Comparison of ENCODE assay signal across 19 cellular contexts in genomic region chr11:2328656-2329354, GRCh38. TPM values are rescaled to one million over a fixed set of nuclear protein-coding genes. Genes with fewer than 3 reads are reported as not detected.
"Had no signal": no experiment of that assay in that cellular context is flagged by ENCODE, and none has a peak within 500 bp of the region (broad histone marks: within the 10 kb centered on the region; RNA-seq: fewer than 3 reads in every experiment).

No MANE protein-coding gene starts in this region.

- H3K27ac Mint-ChIP-seq: stimulated activated naive CD8-positive, alpha-beta T cell treated with anti-CD3 and anti-CD28 coated beads, Interleukin-15, Interleukin-2, amounts not matched to agents 100 ng/mL and 50 ng/mL, for 24 hours had no signal

- H3K9me3 Mint-ChIP-seq: stimulated activated naive CD8-positive, alpha-beta T cell treated with anti-CD3 and anti-CD28 coated beads, Interleukin-15, Interleukin-2, amounts not matched to agents 100 ng/mL and 50 ng/mL, for 24 hours had no signal

- H3K36me3 ChIP-seq: colonic mucosa, heart left ventricle, ovary, tibial artery had no signal

- H3K36me3 Mint-ChIP-seq: naive thymus-derived CD8-positive, alpha-beta T cell had no signal

- ATAC-seq: heart left ventricle; left colon; mucosa of descending colon; naive thymus-derived CD8-positive, alpha-beta T cell; right cardiac atrium had no signal

- H3K27me3 ChIP-seq: colonic mucosa, heart left ventricle, ovary, tibial artery had no signal

- DNase-seq: cerebellar nuclear complex; colonic mucosa; dermis blood vessel endothelial cell; effector CD4-positive, alpha-beta T cell; heart left ventricle; left colon; mucosa of descending colon; naive thymus-derived CD8-positive, alpha-beta T cell; ovary; right cardiac atrium; small intestine; stimulated activated CD4-positive, alpha-beta T cell treated with anti-CD3 and anti-CD28 coated beads, Interleukin-2, amount 100 ng/mL, for 48 hours; tibial artery had no signal

- H3K4me1 ChIP-seq: colonic mucosa, tibial artery had no signal

- H3K4me3 ChIP-seq: colonic mucosa, heart left ventricle, mucosa of descending colon, ovary, tibial artery had no signal

- H3K4me3 Mint-ChIP-seq: naive thymus-derived CD8-positive, alpha-beta T cell; stimulated activated naive CD8-positive, alpha-beta T cell treated with anti-CD3 and anti-CD28 coated beads, Interleukin-15, Interleukin-2, amounts not matched to agents 100 ng/mL and 50 ng/mL, for 24 hours had no signal

- H3K27ac ChIP-seq: colonic mucosa, heart left ventricle, ovary, tibial artery had no signal

- H3K9me3 ChIP-seq: colonic mucosa, ovary, tibial artery had no signal

RNA-seq across cellular contexts. Expression of gene TSPAN32, which starts 27.0 kb away (rescaled TPM):
- total RNA-seq: dermis blood vessel endothelial cell, glomerular endothelial cell, lung microvascular endothelial cell had no signal
- polyA plus RNA-seq: fibroblast of lung, neural cell had no signal

RNA-seq across cellular contexts. Expression of gene C11orf21, which starts 27.1 kb away (rescaled TPM):
- total RNA-seq: dermis blood vessel endothelial cell, glomerular endothelial cell, kidney epithelial cell, lung microvascular endothelial cell had no signal
- polyA plus RNA-seq: fibroblast of lung, neural cell had no signal

RNA-seq across cellular contexts. Expression of gene ASCL2, which starts 58.4 kb away (rescaled TPM):
- total RNA-seq: dermis blood vessel endothelial cell, fibroblast of lung, glomerular endothelial cell, kidney epithelial cell had no signal
- polyA plus RNA-seq: fibroblast of lung, neural cell had no signal
